In the genomic region with DNA sequence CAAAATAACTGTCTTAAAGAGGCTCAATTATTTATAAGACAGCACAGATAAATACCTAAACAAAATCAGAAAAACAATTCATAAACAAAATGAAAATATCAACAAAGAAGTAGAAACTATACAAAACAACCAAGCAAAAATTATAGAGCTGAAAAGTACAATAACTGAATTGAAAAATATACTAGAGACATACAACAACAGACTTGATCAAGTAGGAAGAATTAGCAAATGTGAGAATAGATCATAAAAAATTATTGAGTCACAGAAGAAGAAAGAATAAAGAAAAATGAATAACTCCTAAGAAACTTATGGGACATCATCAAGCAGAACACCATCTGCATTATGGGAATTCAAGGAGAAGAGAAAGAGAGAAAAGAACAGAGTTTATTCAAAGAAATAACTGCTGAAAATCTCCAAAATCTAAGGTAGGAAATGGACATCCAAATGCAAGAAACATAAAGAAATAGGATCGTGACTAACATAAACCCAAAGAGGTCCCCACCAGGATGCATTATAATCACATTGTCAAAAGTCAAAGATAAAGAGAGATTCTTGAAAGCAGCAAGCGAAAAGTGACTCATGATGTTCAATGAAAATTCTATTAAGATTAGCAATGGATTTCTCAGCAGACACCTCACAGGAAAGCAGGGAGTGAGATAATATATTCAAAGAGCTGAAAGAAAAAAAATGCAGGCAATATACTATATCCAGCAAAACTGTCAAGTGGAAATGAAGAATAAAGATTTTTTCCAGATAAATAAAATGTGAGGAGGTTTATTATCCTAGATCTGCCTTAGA, we compare ENCODE assay signal across 1 cellular context.
TF ChIP-seq lines count a peak whose summit lies in the region.

No MANE protein-coding gene starts in this region.

TF ChIP-seq in K562, 482 proteins besides CTCF, POLR2A, EP300 and RAD21:
- TF ChIP-seq, protein P1, sequence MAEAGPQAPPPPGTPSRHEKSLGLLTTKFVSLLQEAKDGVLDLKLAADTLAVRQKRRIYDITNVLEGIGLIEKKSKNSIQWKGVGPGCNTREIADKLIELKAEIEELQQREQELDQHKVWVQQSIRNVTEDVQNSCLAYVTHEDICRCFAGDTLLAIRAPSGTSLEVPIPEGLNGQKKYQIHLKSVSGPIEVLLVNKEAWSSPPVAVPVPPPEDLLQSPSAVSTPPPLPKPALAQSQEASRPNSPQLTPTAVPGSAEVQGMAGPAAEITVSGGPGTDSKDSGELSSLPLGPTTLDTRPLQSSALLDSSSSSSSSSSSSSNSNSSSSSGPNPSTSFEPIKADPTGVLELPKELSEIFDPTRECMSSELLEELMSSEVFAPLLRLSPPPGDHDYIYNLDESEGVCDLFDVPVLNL (CRISPR knock-in tag; IDR thresholded peaks at IDR 0.05; ENCODE audit: low read depth): no peak
- TF ChIP-seq ZBTB8A (IDR thresholded peaks at IDR 0.05; ENCODE audit: partially characterized antibody) (no peak), GATAD2A (IDR thresholded peaks at IDR 0.05) (no peak), RBM22 (IDR thresholded peaks at IDR 0.05; ENCODE audit: low read depth, low read length, poor library complexity, severe bottlenecking) (no peak), TRIM24 (IDR thresholded peaks at IDR 0.05) (peak in 1 of 2 experiments; percentile 23; a peak in 1 of 4 replicates), ZFP1 (CRISPR knock-in tag; IDR thresholded peaks at IDR 0.05) (0 out of 2 replicates have a peak, but pooled peaks have one; percentile 12), ZNF280B (CRISPR knock-in tag; IDR thresholded peaks at IDR 0.05) (peak; percentile 60; the same call in 1 of the 2 replicates), HLTF (IDR thresholded peaks at IDR 0.05) (peak; percentile 74; the same call in 1 of the 2 replicates), MAFG (tag; conservative IDR thresholded peaks at IDR 0.05) (no peak), FOXK2 (conservative IDR thresholded peaks at IDR 0.05 in 1 of 2, IDR thresholded peaks at IDR 0.05 in 1 of 2; ENCODE audit: low read depth in 2 of 2) (no peak), ZNF668 (CRISPR knock-in tag; IDR thresholded peaks at IDR 0.05) (no peak), SIX5 (IDR thresholded peaks at IDR 0.05; ENCODE audit: borderline replicate concordance in 1 of 2, insufficient read depth in 1 of 2, low read depth in 1 of 2, low read length in 2 of 2) (no peak), SAFB (IDR thresholded peaks at IDR 0.05; ENCODE audit: borderline replicate concordance, low read depth, low read length) (no peak), TRIM28 (IDR thresholded peaks at IDR 0.05) (peak; percentile 88; the same call in 1 of the 2 replicates), PHTF2 (CRISPR knock-in tag; IDR thresholded peaks at IDR 0.05) (no peak), XRCC3 (IDR thresholded peaks at IDR 0.05) (no peak), BMI1 (IDR thresholded peaks at IDR 0.05; ENCODE audit: low read length) (no peak), ZFPM2 (CRISPR knock-in tag; IDR thresholded peaks at IDR 0.05) (no peak)
- TF ChIP-seq, protein P2, sequence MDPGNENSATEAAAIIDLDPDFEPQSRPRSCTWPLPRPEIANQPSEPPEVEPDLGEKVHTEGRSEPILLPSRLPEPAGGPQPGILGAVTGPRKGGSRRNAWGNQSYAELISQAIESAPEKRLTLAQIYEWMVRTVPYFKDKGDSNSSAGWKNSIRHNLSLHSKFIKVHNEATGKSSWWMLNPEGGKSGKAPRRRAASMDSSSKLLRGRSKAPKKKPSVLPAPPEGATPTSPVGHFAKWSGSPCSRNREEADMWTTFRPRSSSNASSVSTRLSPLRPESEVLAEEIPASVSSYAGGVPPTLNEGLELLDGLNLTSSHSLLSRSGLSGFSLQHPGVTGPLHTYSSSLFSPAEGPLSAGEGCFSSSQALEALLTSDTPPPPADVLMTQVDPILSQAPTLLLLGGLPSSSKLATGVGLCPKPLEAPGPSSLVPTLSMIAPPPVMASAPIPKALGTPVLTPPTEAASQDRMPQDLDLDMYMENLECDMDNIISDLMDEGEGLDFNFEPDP (CRISPR knock-in tag; IDR thresholded peaks at IDR 0.05): no peak
- TF ChIP-seq, protein P3, sequence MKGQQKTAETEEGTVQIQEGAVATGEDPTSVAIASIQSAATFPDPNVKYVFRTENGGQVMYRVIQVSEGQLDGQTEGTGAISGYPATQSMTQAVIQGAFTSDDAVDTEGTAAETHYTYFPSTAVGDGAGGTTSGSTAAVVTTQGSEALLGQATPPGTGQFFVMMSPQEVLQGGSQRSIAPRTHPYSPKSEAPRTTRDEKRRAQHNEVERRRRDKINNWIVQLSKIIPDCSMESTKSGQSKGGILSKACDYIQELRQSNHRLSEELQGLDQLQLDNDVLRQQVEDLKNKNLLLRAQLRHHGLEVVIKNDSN (CRISPR knock-in tag; IDR thresholded peaks at IDR 0.05): no peak
